ENCODE assay signal across 36 cellular contexts in genomic region chr17:81212365-81212764, GRCh38. TPM values are rescaled to one million over a fixed set of nuclear protein-coding genes. Genes with fewer than 3 reads are reported as not detected.
"Had no signal": no experiment of that assay in that cellular context is flagged by ENCODE, and none has a peak within 500 bp of the region (broad histone marks: within the 10 kb centered on the region; RNA-seq: fewer than 3 reads in every experiment).

No MANE protein-coding gene starts in this region.

- H3K9me3 ChIP-seq: left lung, lower lobe of right lung, ovary, right atrium auricular region, right lobe of liver, suprapubic skin, thoracic aorta, tibial artery, vagina had no signal

- H3K27ac Mint-ChIP-seq: immature natural killer cell; nephron; progenitor cell of endocrine pancreas; stimulated activated naive CD8-positive, alpha-beta T cell treated with anti-CD3 and anti-CD28 coated beads, Interleukin-15, Interleukin-2, amounts not matched to agents 100 ng/mL and 50 ng/mL, for 24 hours had no signal

- H3K4me1 ChIP-seq: left lung, lower lobe of right lung, neural progenitor cell, right atrium auricular region, right lobe of liver, suprapubic skin, vagina had no signal

- H3K36me3 ChIP-seq: left lung, lower lobe of right lung, neural progenitor cell, ovary, right atrium auricular region, right lobe of liver, suprapubic skin, thoracic aorta had no signal

- DNase-seq: hypothalamus; immature natural killer cell; kidney; left colon; left lung; lower lobe of right lung; mammary epithelial cell; mesenchymal stem cell; naive thymus-derived CD8-positive, alpha-beta T cell; ovary; right lobe of liver; stimulated activated CD4-positive, alpha-beta T cell treated with anti-CD3 and anti-CD28 coated beads, Interleukin-1b, Interleukin-23, amount 100 ng/mL, for 48 hours; stimulated activated CD4-positive, alpha-beta T cell treated with anti-CD3 and anti-CD28 coated beads, Interleukin-2, amount 100 ng/mL, for 48 hours; stimulated activated CD4-positive, alpha-beta T cell treated with anti-CD3 and anti-CD28 coated beads, Interleukin-4, amount 100 ng/mL, for 4 hours; stimulated activated CD8-positive, alpha-beta memory T cell treated with anti-CD3 and anti-CD28 coated beads, Interleukin-4, amount 100 ng/mL, for 48 hours; stimulated activated naive CD4-positive, alpha-beta T cell; tibial artery; trophoblast cell had no signal

- H3K4me3 Mint-ChIP-seq: immature natural killer cell; naive thymus-derived CD8-positive, alpha-beta T cell; nephron; neural progenitor cell; stimulated activated naive CD8-positive, alpha-beta T cell treated with anti-CD3 and anti-CD28 coated beads, Interleukin-15, Interleukin-2, amounts not matched to agents 100 ng/mL and 50 ng/mL, for 24 hours had no signal

- H3K4me1 Mint-ChIP-seq: immature natural killer cell had no signal

- H3K9me3 Mint-ChIP-seq: immature natural killer cell; naive thymus-derived CD8-positive, alpha-beta T cell; nephron; neural progenitor cell; stimulated activated naive CD8-positive, alpha-beta T cell treated with anti-CD3 and anti-CD28 coated beads, Interleukin-15, Interleukin-2, amounts not matched to agents 100 ng/mL and 50 ng/mL, for 24 hours had no signal

- H3K27me3 Mint-ChIP-seq: naive thymus-derived CD8-positive, alpha-beta T cell; progenitor cell of endocrine pancreas; stimulated activated naive CD8-positive, alpha-beta T cell treated with anti-CD3 and anti-CD28 coated beads, Interleukin-15, Interleukin-2, amounts not matched to agents 100 ng/mL and 50 ng/mL, for 24 hours had no signal

- H3K27ac ChIP-seq: left lung, lower lobe of right lung, neural progenitor cell, ovary, right atrium auricular region, right lobe of liver, suprapubic skin, thoracic aorta, tibial artery, vagina had no signal

- FAIRE-seq: islet of Langerhans, kidney had no signal

- H3K4me3 ChIP-seq: left lung, lower lobe of right lung, neural progenitor cell, ovary, right atrium auricular region, right lobe of liver, smooth muscle cell, suprapubic skin, thoracic aorta, tibial artery, vagina had no signal

- ATAC-seq: left colon; left lung; lower lobe of right lung; naive thymus-derived CD8-positive, alpha-beta T cell had no signal

- H3K27me3 ChIP-seq: left lung, neural progenitor cell, ovary, right atrium auricular region, right lobe of liver, suprapubic skin, tibial artery, vagina had no signal

RNA-seq across cellular contexts. Expression of gene AATK, which starts 46.3 kb away (rescaled TPM):
- polyA plus RNA-seq: naive thymus-derived CD8-positive, alpha-beta T cell had no signal

RNA-seq across cellular contexts. Expression of gene PVALEF, which starts 47.1 kb away (rescaled TPM):
- total RNA-seq: kidney; left colon; left lung; liver; lower lobe of right lung; mammary epithelial cell; mucosa of gallbladder; naive thymus-derived CD8-positive, alpha-beta T cell; omental fat pad; ovary; progenitor cell of endocrine pancreas; pulmonary artery endothelial cell; renal cortical epithelial cell; right atrium auricular region; right lobe of liver; skeletal muscle tissue; smooth muscle cell; subcutaneous adipose tissue; suprapubic skin; thoracic aorta; ureter; vagina had no signal
- polyA plus RNA-seq: immature natural killer cell; liver; mammary epithelial cell; naive thymus-derived CD8-positive, alpha-beta T cell; ovary; smooth muscle cell had no signal
